In the genomic region with DNA sequence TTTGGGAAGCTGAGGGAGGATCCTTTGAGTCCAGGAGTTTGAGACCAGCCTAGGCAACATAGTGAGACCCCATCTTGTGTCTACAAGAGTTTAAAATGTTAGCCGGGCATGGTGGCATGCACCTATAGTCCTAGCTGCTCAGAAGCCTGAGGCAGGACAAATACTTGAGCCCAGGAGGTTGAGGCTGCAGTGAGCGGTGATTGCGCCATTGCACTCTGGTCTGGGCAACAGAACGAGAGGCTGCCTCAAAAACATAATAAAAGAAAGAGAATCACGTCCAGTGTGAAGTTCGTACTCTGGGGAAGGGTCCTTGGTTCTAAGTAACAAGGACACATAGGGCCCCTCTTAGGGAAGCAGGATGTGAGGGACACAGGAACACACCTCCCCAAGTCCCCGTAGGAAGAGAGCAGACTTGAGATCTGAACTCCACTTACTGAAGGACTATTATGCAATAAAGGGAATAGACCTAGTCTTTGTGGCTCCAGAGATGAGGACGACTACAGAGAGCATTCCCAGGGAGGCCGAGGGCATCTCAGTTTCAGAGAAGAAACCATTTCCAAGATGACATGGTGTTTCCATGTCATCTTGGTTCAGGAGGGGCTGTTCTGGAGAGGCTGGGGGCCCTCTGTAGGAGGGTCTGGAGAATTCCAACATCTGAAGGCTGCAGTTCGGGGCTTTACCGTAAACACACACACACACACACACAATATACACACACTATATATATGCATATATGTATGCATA, we compare ENCODE assay signal across 15 cellular contexts. TPM values are rescaled to one million over a fixed set of nuclear protein-coding genes. Genes with fewer than 3 reads are reported as not detected.
DNase-seq lines count a peak whose midpoint lies in the region; ATAC-seq and TF ChIP-seq lines count a peak whose summit lies in the region.
"Had no signal": no experiment of that assay in that cellular context is flagged by ENCODE, and none has a peak within 500 bp of the region (broad histone marks: within the 10 kb centered on the region; RNA-seq: fewer than 3 reads in every experiment).

No MANE protein-coding gene starts in this region.

- no peak for TF ChIP-seq POLR2A in prostate gland (IDR thresholded peaks at IDR 0.05)

- H3K36me3 Mint-ChIP-seq in activated naive CD4-positive, alpha-beta T cell treated with anti-CD3 and anti-CD28 coated beads, Interleukin-2, amount 50 U/mL, for 72 hours: no peaks in the 10 kb centered on the region
- no peaks in the 10 kb centered on the region for H3K36me3 Mint-ChIP-seq in activated naive CD4-positive, alpha-beta T cell treated with anti-CD3 and anti-CD28 coated beads for 36 hours (ENCODE audit: low read depth)

- H3K27me3 ChIP-seq in fibroblast of lung (ENCODE audit: control insufficient read depth, insufficient read depth, low read length): no peaks in the 10 kb centered on the region
- H3K27me3 ChIP-seq in prostate gland (replicated peaks; ENCODE audit: insufficient read depth): no peaks in the 10 kb centered on the region
- H3K27me3 ChIP-seq: BLaER1 treated with 17β-estradiol and CSF1 and Interleukin-3, amounts not matched to agents 10 nM and 100 nM had no signal

- DNase-seq in SK-N-MC (ENCODE audit: low read depth, low spot score) (no peak), fibroblast of lung (ENCODE audit: low read depth in 2 of 2) (no peak), prostate gland (ENCODE audit: low spot score) (no peak), OCI-LY7 (ENCODE audit: low spot score) (no peak)
- no peak for DNase-seq in activated naive CD4-positive, alpha-beta T cell treated with anti-CD3 and anti-CD28 coated beads, Interleukin-2, amount 50 U/mL, for 72 hours (ENCODE audit: low spot score in 2 of 2)
- DNase-seq in activated naive CD4-positive, alpha-beta T cell treated with anti-CD3 and anti-CD28 coated beads for 36 hours: no peak
- DNase-seq: activated CD4-positive, alpha-beta T cell treated with anti-CD3 and anti-CD28 coated beads for 48 hours; activated naive CD4-positive, alpha-beta T cell treated with anti-CD3 and anti-CD28 coated beads, Interleukin-2, amount 50 U/mL, for 16 hours; stimulated activated CD8-positive, alpha-beta memory T cell treated with anti-CD3 and anti-CD28 coated beads, Interleukin-4, amount 100 ng/mL, for 48 hours had no signal

- H2AFZ ChIP-seq in fibroblast of lung (ENCODE audit: low read length) (no peak overlapping the region), OCI-LY7 (ENCODE audit: low read length) (no peak overlapping the region)

- no peaks in the 10 kb centered on the region for H3K9me3 Mint-ChIP-seq in activated naive CD4-positive, alpha-beta T cell treated with anti-CD3 and anti-CD28 coated beads, Interleukin-2, amount 50 U/mL, for 72 hours
- H3K9me3 Mint-ChIP-seq in activated naive CD4-positive, alpha-beta T cell treated with anti-CD3 and anti-CD28 coated beads for 36 hours: no peaks in the 10 kb centered on the region

- H3K4me1 Mint-ChIP-seq in activated naive CD4-positive, alpha-beta T cell treated with anti-CD3 and anti-CD28 coated beads for 36 hours (ENCODE audit: low read depth): peaks cover 5% of the 10 kb centered on the region

- intact Hi-C loops in prostate gland (cut with DNase I) (no loop called here), OCI-LY7 (cut with micrococcal nuclease; ENCODE audit: unreplicated experiment) (no loop called here)
- intact Hi-C loops in activated naive CD4-positive, alpha-beta T cell treated with anti-CD3 and anti-CD28 coated beads for 36 hours (cut with micrococcal nuclease): no loop called here

- no peaks in the 10 kb centered on the region for H3K27me3 Mint-ChIP-seq in activated naive CD4-positive, alpha-beta T cell treated with anti-CD3 and anti-CD28 coated beads for 36 hours (ENCODE audit: low read depth)

- no peak overlapping the region for H3K4me3 Mint-ChIP-seq in activated naive CD4-positive, alpha-beta T cell treated with anti-CD3 and anti-CD28 coated beads for 36 hours

- no peak for ATAC-seq in activated naive CD4-positive, alpha-beta T cell treated with anti-CD3 and anti-CD28 coated beads, Interleukin-2, amount 50 U/mL, for 72 hours
- ATAC-seq in GM21360 (IDR thresholded peaks at IDR 0.05; ENCODE audit: unreplicated experiment): no peak

- H3K27ac Mint-ChIP-seq in activated naive CD4-positive, alpha-beta T cell treated with anti-CD3 and anti-CD28 coated beads, Interleukin-2, amount 50 U/mL, for 72 hours: no peak overlapping the region
- no peak overlapping the region for H3K27ac Mint-ChIP-seq in activated naive CD4-positive, alpha-beta T cell treated with anti-CD3 and anti-CD28 coated beads for 36 hours

- no peak overlapping the region for H3K9ac ChIP-seq in SK-N-MC (ENCODE audit: insufficient read length)
- H3K9ac ChIP-seq in fibroblast of lung (ENCODE audit: insufficient read depth, low read length): no peak overlapping the region
- H3K9ac ChIP-seq: BLaER1 treated with 17β-estradiol and CSF1 and Interleukin-3, amounts not matched to agents 10 nM and 100 nM had no signal

- no peaks in the 10 kb centered on the region for H4K20me1 ChIP-seq in fibroblast of lung (ENCODE audit: control insufficient read depth, extremely low read depth, insufficient read depth, low read length)
- no peaks in the 10 kb centered on the region for H4K20me1 ChIP-seq in OCI-LY7 (ENCODE audit: insufficient read depth, low read length)
- H4K20me1 ChIP-seq: BLaER1 treated with 17β-estradiol and CSF1 and Interleukin-3, amounts not matched to agents 10 nM and 100 nM had no signal

- H3K27ac ChIP-seq in C4-2B (peak overlapping the region; percentile 54; the same call in 1 of the 2 replicates), SK-N-MC (peak overlapping the region; percentile 42; the same call in 1 of the 2 replicates), fibroblast of lung (ENCODE audit: insufficient read depth, low read length) (peak overlapping the region; percentile 75), prostate gland (peak overlapping the region; percentile 71 to 73), OCI-LY7 (ENCODE audit: low read depth, low read length, poor library complexity, severe bottlenecking) (no peak overlapping the region)
- H3K27ac ChIP-seq: BLaER1 treated with 17β-estradiol and CSF1 and Interleukin-3, amounts not matched to agents 10 nM and 100 nM had no signal

- POLR2A ChIA-PET in OCI-LY7 (lab: Charles Lee): no interaction called here

- H3K79me2 ChIP-seq in fibroblast of lung (ENCODE audit: control insufficient read depth, insufficient read depth, low read length) (no peaks in the 10 kb centered on the region), OCI-LY7 (ENCODE audit: insufficient read depth, low read depth, low read length) (no peaks in the 10 kb centered on the region)

- 64% methylated on average over 11 of the region's 11 CpGs for WGBS in prostate gland

- peak overlapping the region; percentile 95 for H3K4me2 ChIP-seq in fibroblast of lung (ENCODE audit: extremely low read depth, insufficient read depth, low read length)
- no peak overlapping the region for H3K4me2 ChIP-seq in OCI-LY7 (ENCODE audit: low read length)

- H3K9me2 ChIP-seq in OCI-LY7 (ENCODE audit: insufficient read depth, low read length): no peaks in the 10 kb centered on the region

- TF ChIP-seq CTCF in C4-2B (conservative IDR thresholded peaks at IDR 0.05) (no peak), fibroblast of lung (conservative IDR thresholded peaks at IDR 0.05 in 1 of 2, IDR thresholded peaks at IDR 0.05 in 1 of 2; ENCODE audit: low read depth in 1 of 2, low read length in 2 of 2) (no peak), prostate gland (IDR thresholded peaks at IDR 0.05) (no peak), OCI-LY7 (conservative IDR thresholded peaks at IDR 0.05; ENCODE audit: low read length) (no peak)

- no TSS peak for BruUV-seq in OCI-LY7 (replicated peaks; lab: Mats Ljungman, UMichigan)

- H3K36me3 ChIP-seq in SK-N-MC (ENCODE audit: insufficient read depth, low read length) (no peaks in the 10 kb centered on the region), fibroblast of lung (ENCODE audit: control insufficient read depth, insufficient read depth, low read length) (no peaks in the 10 kb centered on the region), prostate gland (no peaks in the 10 kb centered on the region), OCI-LY7 (ENCODE audit: insufficient read depth, low read length) (no peaks in the 10 kb centered on the region)
- H3K36me3 ChIP-seq: BLaER1 treated with 17β-estradiol and CSF1 and Interleukin-3, amounts not matched to agents 10 nM and 100 nM had no signal

- CTCF ChIA-PET in OCI-LY7 (lab: Charles Lee; ENCODE audit: unreplicated experiment): no interaction called here
- CTCF ChIA-PET in activated naive CD4-positive, alpha-beta T cell treated with anti-CD3 and anti-CD28 coated beads for 36 hours (lab: Charles Lee): no interaction called here

- H3K4me3 ChIP-seq in SK-N-MC (no peak overlapping the region), fibroblast of lung (replicated peaks in 1 of 4; ENCODE audit: control extremely low read depth in 1 of 4, insufficient read depth in 1 of 4, low read depth in 3 of 4, low read length in 4 of 4) (no peak overlapping the region), prostate gland (no peak overlapping the region), OCI-LY7 (ENCODE audit: low read depth, low read length, poor library complexity, severe bottlenecking) (no peak overlapping the region)
- H3K4me3 ChIP-seq: BLaER1 treated with 17β-estradiol and CSF1 and Interleukin-3, amounts not matched to agents 10 nM and 100 nM; skin epidermis had no signal

- H3K9me3 ChIP-seq in SK-N-MC (ENCODE audit: low read depth, low read length) (no peaks in the 10 kb centered on the region), fibroblast of lung (ENCODE audit: control insufficient read depth, insufficient read depth, low read depth, low read length) (no peaks in the 10 kb centered on the region), prostate gland (no peaks in the 10 kb centered on the region), OCI-LY7 (ENCODE audit: low read length) (no peaks in the 10 kb centered on the region)

- H3K4me1 ChIP-seq in fibroblast of lung (ENCODE audit: control insufficient read depth, extremely low read depth, insufficient read depth, low read length) (peaks cover 6% of the 10 kb centered on the region), prostate gland (replicated peaks) (no peaks in the 10 kb centered on the region), OCI-LY7 (ENCODE audit: insufficient read depth, low read length, poor library complexity, severe bottlenecking) (no peaks in the 10 kb centered on the region)

RNA-seq across cellular contexts. Expression of gene ENO1, which starts 10.8 kb away (rescaled TPM):
- total RNA-seq in fibroblast of lung (963 and 971 TPM in 2 replicates), prostate gland (100 to 1,000 TPM; 386 to 423 TPM), OCI-LY7 (2022) (884 and 1,337 TPM in 2 replicates)
- 1,177 and 1,629 TPM in 2 replicates for polyA plus RNA-seq in fibroblast of lung
- 1,392 and 2,021 TPM in 2 replicates for polyA plus RNA-seq in fibroblast of lung (2012)
- 1,769 and 2,224 TPM in 2 replicates for polyA minus RNA-seq in fibroblast of lung (ENCODE audit: low replicate concordance)
- total RNA-seq in OCI-LY7 (2014; rRNA removed; shearing (Covaris generic)): 1,017 and 1,033 TPM in 2 replicates
- total RNA-seq in activated naive CD4-positive, alpha-beta T cell treated with anti-CD3 and anti-CD28 coated beads, Interleukin-2, amount 50 U/mL, for 72 hours: 1,000 to 10,000 TPM; 1,473 to 3,739 TPM
- total RNA-seq in activated naive CD4-positive, alpha-beta T cell treated with anti-CD3 and anti-CD28 coated beads for 36 hours: 1,000 to 10,000 TPM; 2,952 to 3,004 TPM

RNA-seq across cellular contexts. Expression of gene CA6, which starts 56.4 kb away (rescaled TPM):
- total RNA-seq in fibroblast of lung (not detected in 2 replicates), prostate gland (not detected), OCI-LY7 (2022) (not detected in 2 replicates)
- polyA plus RNA-seq in fibroblast of lung: not detected in 2 replicates
- polyA plus RNA-seq in fibroblast of lung (2012): not detected in 2 replicates
- polyA minus RNA-seq in fibroblast of lung (ENCODE audit: low replicate concordance): not detected in 2 replicates
- not detected in 2 replicates for total RNA-seq in OCI-LY7 (2014; rRNA removed; shearing (Covaris generic))
- 1 to 10 TPM in 1 of 2 donors, under 1 TPM in 1; 0.66 to 1.7 TPM for total RNA-seq in activated naive CD4-positive, alpha-beta T cell treated with anti-CD3 and anti-CD28 coated beads, Interleukin-2, amount 50 U/mL, for 72 hours
- under 1 TPM; 0.22 to 0.62 TPM for total RNA-seq in activated naive CD4-positive, alpha-beta T cell treated with anti-CD3 and anti-CD28 coated beads for 36 hours
- total RNA-seq: endothelial cell of umbilical vein, liver had no signal
- polyA plus RNA-seq: endothelial cell of umbilical vein, liver had no signal
